ENCODE assay signal across 1 cellular context in the genomic region with DNA sequence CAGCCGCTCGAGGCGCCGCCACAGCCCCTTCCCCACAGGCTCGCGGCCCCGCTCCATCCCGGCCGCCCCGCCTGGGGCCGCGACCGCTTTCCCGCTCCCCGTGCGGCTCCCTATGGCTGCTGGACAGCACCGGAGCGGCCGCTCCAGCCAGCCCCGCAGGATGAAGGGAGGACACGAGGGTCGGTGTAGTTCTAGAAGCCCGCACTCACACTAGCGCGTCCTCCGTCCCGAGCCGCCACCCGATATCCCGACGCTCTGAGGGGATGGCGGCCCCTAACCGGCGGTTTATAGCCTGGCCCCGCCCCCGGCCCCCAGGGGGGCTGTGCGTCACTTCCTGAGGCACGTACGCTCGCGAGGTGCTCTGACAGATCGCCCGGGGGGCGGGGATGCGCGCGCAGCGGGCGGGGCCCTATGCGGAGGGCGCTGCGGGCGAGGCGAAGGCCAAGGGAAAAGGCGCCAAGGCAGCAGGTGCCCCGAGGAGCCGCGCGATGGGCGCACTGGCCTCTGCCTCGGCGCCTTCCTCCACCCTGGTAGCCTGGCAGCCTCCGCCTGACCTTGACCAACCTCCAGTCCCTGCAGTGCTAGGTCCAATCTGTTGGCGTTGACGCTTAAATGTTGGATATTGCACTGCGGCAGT.
TF ChIP-seq lines count a peak whose summit lies in the region.

TSS of gene TFRC (minus strand) at position 257 of the 637 bp plus-strand sequence. CDS start 4,991 bp downstream, outside the sequence.

TF ChIP-seq in H1, 55 proteins besides CTCF, POLR2A, EP300 and RAD21:
- 0 out of 2 replicates have a peak, but pooled peaks have one; percentile 10 for TF ChIP-seq YY1 (IDR thresholded peaks at IDR 0.05; ENCODE audit: low read depth, low read length)
- peak; percentile 73 for TF ChIP-seq MAX (IDR thresholded peaks at IDR 0.05)
- peak; percentile 51; the same call in 1 of the 2 replicates for TF ChIP-seq RBBP5 (IDR thresholded peaks at IDR 0.05; ENCODE audit: borderline replicate concordance, low read depth, low read length)
- TF ChIP-seq SP4 (IDR thresholded peaks at IDR 0.05; ENCODE audit: low read length): peak; percentile 47; the same call in 1 of the 2 replicates
- 0 out of 4 replicates have a peak, but pooled peaks of 1 of the 2 experiments have one; percentile 25 for TF ChIP-seq HDAC2 (IDR thresholded peaks at IDR 0.05; ENCODE audit: borderline replicate concordance in 1 of 2, low read depth in 2 of 2, low read length in 2 of 2)
- no peak for TF ChIP-seq TCF12 (IDR thresholded peaks at IDR 0.05; ENCODE audit: low read depth, low read length)
- TF ChIP-seq NANOG (IDR thresholded peaks at IDR 0.05; ENCODE audit: insufficient read depth, low read depth, low read length, poor library complexity, severe bottlenecking): peak; percentile 35
- TF ChIP-seq POU5F1 (IDR thresholded peaks at IDR 0.05; ENCODE audit: low read depth, low read length): no peak
- TF ChIP-seq FOSL1 (IDR thresholded peaks at IDR 0.05; ENCODE audit: insufficient read depth, low read depth, low read length): no peak
- TF ChIP-seq NRF1 (IDR thresholded peaks at IDR 0.05; ENCODE audit: low read depth, low read length): no peak
- peak; percentile 97 for TF ChIP-seq TBP (IDR thresholded peaks at IDR 0.05; ENCODE audit: low read depth, low read length)
- peak; percentile 67; the same call in 1 of the 2 replicates for TF ChIP-seq BRCA1 (IDR thresholded peaks at IDR 0.05; ENCODE audit: low read depth, low read length)
- TF ChIP-seq EGR1 (IDR thresholded peaks at IDR 0.05; ENCODE audit: borderline replicate concordance, low read depth, low read length): peak; percentile 68; the same call in 1 of the 2 replicates
- TF ChIP-seq SIN3A (conservative IDR thresholded peaks at IDR 0.05 in 1 of 2, IDR thresholded peaks at IDR 0.05 in 1 of 2; ENCODE audit: low read depth in 1 of 2, low read length in 2 of 2): peak in 1 of 2 experiments; percentile 66; a peak in 1 of 4 replicates
- TF ChIP-seq RXRA (IDR thresholded peaks at IDR 0.05; ENCODE audit: insufficient read depth, low read depth, low read length): no peak
- no peak for TF ChIP-seq BACH1 (IDR thresholded peaks at IDR 0.05; ENCODE audit: low read length)
- TF ChIP-seq SP2 (IDR thresholded peaks at IDR 0.05; ENCODE audit: low read length): no peak
- TF ChIP-seq GTF2F1 (IDR thresholded peaks at IDR 0.05; ENCODE audit: borderline replicate concordance, low read depth, low read length): peak; percentile 87
- peak; percentile 78 for TF ChIP-seq ASH2L (IDR thresholded peaks at IDR 0.05; ENCODE audit: low read length)
- no peak for TF ChIP-seq SIRT6 (IDR thresholded peaks at IDR 0.05; ENCODE audit: low read length)
- TF ChIP-seq, protein P1, sequence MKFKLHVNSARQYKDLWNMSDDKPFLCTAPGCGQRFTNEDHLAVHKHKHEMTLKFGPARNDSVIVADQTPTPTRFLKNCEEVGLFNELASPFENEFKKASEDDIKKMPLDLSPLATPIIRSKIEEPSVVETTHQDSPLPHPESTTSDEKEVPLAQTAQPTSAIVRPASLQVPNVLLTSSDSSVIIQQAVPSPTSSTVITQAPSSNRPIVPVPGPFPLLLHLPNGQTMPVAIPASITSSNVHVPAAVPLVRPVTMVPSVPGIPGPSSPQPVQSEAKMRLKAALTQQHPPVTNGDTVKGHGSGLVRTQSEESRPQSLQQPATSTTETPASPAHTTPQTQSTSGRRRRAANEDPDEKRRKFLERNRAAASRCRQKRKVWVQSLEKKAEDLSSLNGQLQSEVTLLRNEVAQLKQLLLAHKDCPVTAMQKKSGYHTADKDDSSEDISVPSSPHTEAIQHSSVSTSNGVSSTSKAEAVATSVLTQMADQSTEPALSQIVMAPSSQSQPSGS (IDR thresholded peaks at IDR 0.05; ENCODE audit: low read length): no peak; the same call in 1 of the 2 replicates
- TF ChIP-seq TEAD4 (IDR thresholded peaks at IDR 0.05; ENCODE audit: low read depth, low read length): 0 out of 2 replicates have a peak, but pooled peaks have one; percentile 9
- TF ChIP-seq, protein P2, sequence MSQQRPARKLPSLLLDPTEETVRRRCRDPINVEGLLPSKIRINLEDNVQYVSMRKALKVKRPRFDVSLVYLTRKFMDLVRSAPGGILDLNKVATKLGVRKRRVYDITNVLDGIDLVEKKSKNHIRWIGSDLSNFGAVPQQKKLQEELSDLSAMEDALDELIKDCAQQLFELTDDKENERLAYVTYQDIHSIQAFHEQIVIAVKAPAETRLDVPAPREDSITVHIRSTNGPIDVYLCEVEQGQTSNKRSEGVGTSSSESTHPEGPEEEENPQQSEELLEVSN (IDR thresholded peaks at IDR 0.05): peak; percentile 90
- TF ChIP-seq CREB1 (IDR thresholded peaks at IDR 0.05): peak; percentile 92
- TF ChIP-seq JUN (IDR thresholded peaks at IDR 0.05; ENCODE audit: low read depth, low read length): no peak
- peak; percentile 98 for TF ChIP-seq TAF1 (IDR thresholded peaks at IDR 0.05; ENCODE audit: low read depth, low read length)
- peak; percentile 98 for TF ChIP-seq PHF8 (conservative IDR thresholded peaks at IDR 0.05; ENCODE audit: low read depth, low read length)
- no peak for TF ChIP-seq SP1 (IDR thresholded peaks at IDR 0.05; ENCODE audit: low read depth, low read length)
- TF ChIP-seq CHD1 (IDR thresholded peaks at IDR 0.05; ENCODE audit: low read depth, low read length): no peak
- TF ChIP-seq GABPA (IDR thresholded peaks at IDR 0.05; ENCODE audit: borderline replicate concordance, insufficient read depth, low read length): no peak; the same call in 1 of the 2 replicates
- TF ChIP-seq KDM5A (IDR thresholded peaks at IDR 0.05; ENCODE audit: low read length): no peak
- no peak for TF ChIP-seq CBX8 (IDR thresholded peaks at IDR 0.05; ENCODE audit: borderline replicate concordance, low read depth, low read length)
- peak; percentile 99 for TF ChIP-seq POLR2AphosphoS5 (IDR thresholded peaks at IDR 0.05; ENCODE audit: low read depth, low read length)
- TF ChIP-seq JUND (IDR thresholded peaks at IDR 0.05; ENCODE audit: low read length): no peak
- peak; percentile 93 for TF ChIP-seq CHD2 (IDR thresholded peaks at IDR 0.05; ENCODE audit: low read length)
- no peak for TF ChIP-seq BCL11A (IDR thresholded peaks at IDR 0.05; ENCODE audit: low read depth in 2 of 2, low read length in 2 of 2)
- TF ChIP-seq, protein P3, sequence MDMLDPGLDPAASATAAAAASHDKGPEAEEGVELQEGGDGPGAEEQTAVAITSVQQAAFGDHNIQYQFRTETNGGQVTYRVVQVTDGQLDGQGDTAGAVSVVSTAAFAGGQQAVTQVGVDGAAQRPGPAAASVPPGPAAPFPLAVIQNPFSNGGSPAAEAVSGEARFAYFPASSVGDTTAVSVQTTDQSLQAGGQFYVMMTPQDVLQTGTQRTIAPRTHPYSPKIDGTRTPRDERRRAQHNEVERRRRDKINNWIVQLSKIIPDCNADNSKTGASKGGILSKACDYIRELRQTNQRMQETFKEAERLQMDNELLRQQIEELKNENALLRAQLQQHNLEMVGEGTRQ (IDR thresholded peaks at IDR 0.05; ENCODE audit: low read length): no peak
- TF ChIP-seq TAF7 (optimal IDR thresholded peaks at IDR 0.05; ENCODE audit: borderline replicate concordance, low read depth, low read length): peak; percentile 95
- peak; percentile 64 for TF ChIP-seq KDM4A (IDR thresholded peaks at IDR 0.05; ENCODE audit: low read depth, low read length, severe bottlenecking)
- TF ChIP-seq HDAC6 (IDR thresholded peaks at IDR 0.05; ENCODE audit: low read depth, low read length): no peak
